Comparison of ENCODE assay signal across 11 cellular contexts in genomic region chr12:45831590-45831989, GRCh38.
"Had no signal": no experiment of that assay in that cellular context is flagged by ENCODE, and none has a peak within 500 bp of the region (broad histone marks: within the 10 kb centered on the region; RNA-seq: fewer than 3 reads in every experiment).

No MANE protein-coding gene starts in this region.

- H3K4me2 ChIP-seq: GM23338 had no signal

- H3K9ac ChIP-seq: GM23248 had no signal

- FAIRE-seq: H1, H54 had no signal

- H3K27ac Mint-ChIP-seq: GM23338, HFFc6 had no signal

- H3K9me3 Mint-ChIP-seq: GM23338, HFFc6 had no signal

- H3K4me3 ChIP-seq: GM23248, GM23338, HAP-1 had no signal

- H2AFZ ChIP-seq: GM23248, GM23338 had no signal

- H3K4me1 Mint-ChIP-seq: H9 had no signal

- DNase-seq: GM23248, GOT3, H7, H9, HCEC 1CT, HFFc6 had no signal

- H3K4me3 Mint-ChIP-seq: GM23338, H9, HFFc6 had no signal

- H3K27ac ChIP-seq: GM23248 had no signal

- H3K9me3 ChIP-seq: HAP-1 had no signal

- ATAC-seq: GM23338, HCT116 had no signal
